Comparison of ENCODE assay signal across 20 cellular contexts in genomic region chr5:36161317-36161716, GRCh38. TPM values are rescaled to one million over a fixed set of nuclear protein-coding genes. Genes with fewer than 3 reads are reported as not detected.
DNase-seq lines count a peak whose midpoint lies in the region; ATAC-seq and TF ChIP-seq lines count a peak whose summit lies in the region.
"Had no signal": no experiment of that assay in that cellular context is flagged by ENCODE, and none has a peak within 500 bp of the region (broad histone marks: within the 10 kb centered on the region; RNA-seq: fewer than 3 reads in every experiment).

No MANE protein-coding gene starts in this region.

- ATAC-seq in SK-N-SH treated with all-trans-retinoic acid at 6 μM for 48 hours (no peak), memory B cell (ENCODE audit: low read depth) (no peak), GM18520 (IDR thresholded peaks at IDR 0.05; ENCODE audit: unreplicated experiment) (no peak)
- ATAC-seq: PC-3 had no signal

- no peak overlapping the region for H3K4me3 Mint-ChIP-seq in memory B cell
- H3K4me3 Mint-ChIP-seq in activated T-helper 2 cell treated with anti-CD3 and anti-CD28 coated beads, Interferon-gamma antibody, Interleukin-2, Interleukin-4, amounts not matched to agents 10 μg/mL and 5 μg/mL and 100 μg/mL, durations not matched to agents 14 hours and 24 hours and 36 hours (ENCODE audit: low read depth), result no peak overlapping the region
- H3K4me3 Mint-ChIP-seq: CD4-positive, CD25-positive, alpha-beta regulatory T cell had no signal

- CTCF ChIA-PET in SK-N-SH (lab: Yijun Ruan, JAX), result no interaction called here

- H3K9me3 ChIP-seq in SK-N-SH (no peaks in the 10 kb centered on the region), transverse colon (no peaks in the 10 kb centered on the region)

- H3K4me2 ChIP-seq in SK-N-SH (no peak overlapping the region), KMS-11 (peak overlapping the region; percentile 5; the same call in 1 of the 2 replicates)

- DNase-seq in SK-N-SH (no peak), epithelial cell of prostate (ENCODE audit: low read depth, low spot score) (no peak), memory B cell (ENCODE audit: low spot score in 2 of 2) (no peak), transverse colon (no peak)
- no peak for DNase-seq in activated T-helper 2 cell treated with anti-CD3 and anti-CD28 coated beads, Interferon-gamma antibody, Interleukin-2, Interleukin-4, amounts not matched to agents 10 μg/mL and 5 μg/mL and 100 μg/mL, durations not matched to agents 14 hours and 24 hours and 36 hours (ENCODE audit: low spot score)
- DNase-seq: AML-193, COR-L47, GDM1, KBM-7, NCI-H1417, NCI-H187 treated with DMSO at 0.1 percent for 48 hours, NCI-H2227 treated with DMSO at 0.1 percent for 48 hours, NCI-H526, PC-3, RPMI8226 had no signal

- TF ChIP-seq POLR2A in transverse colon (IDR thresholded peaks at IDR 0.05), result no peak

- H3K4me1 Mint-ChIP-seq in memory B cell, result peaks cover 14% of the 10 kb centered on the region
- H3K4me1 Mint-ChIP-seq in activated T-helper 2 cell treated with anti-CD3 and anti-CD28 coated beads, Interferon-gamma antibody, Interleukin-2, Interleukin-4, amounts not matched to agents 10 μg/mL and 5 μg/mL and 100 μg/mL, durations not matched to agents 14 hours and 24 hours and 36 hours (ENCODE audit: low read depth), result peaks cover 34% of the 10 kb centered on the region

- H3K36me3 Mint-ChIP-seq in memory B cell, result peaks cover 43% of the 10 kb centered on the region
- H3K36me3 Mint-ChIP-seq in activated T-helper 2 cell treated with anti-CD3 and anti-CD28 coated beads, Interferon-gamma antibody, Interleukin-2, Interleukin-4, amounts not matched to agents 10 μg/mL and 5 μg/mL and 100 μg/mL, durations not matched to agents 14 hours and 24 hours and 36 hours (ENCODE audit: low read depth), result peaks cover 80% of the 10 kb centered on the region

- H3F3A ChIP-seq in SK-N-SH (replicated peaks; ENCODE audit: insufficient read depth), result no peaks in the 10 kb centered on the region

- no peaks in the 10 kb centered on the region for H3K9me3 Mint-ChIP-seq in memory B cell
- H3K9me3 Mint-ChIP-seq in activated T-helper 2 cell treated with anti-CD3 and anti-CD28 coated beads, Interferon-gamma antibody, Interleukin-2, Interleukin-4, amounts not matched to agents 10 μg/mL and 5 μg/mL and 100 μg/mL, durations not matched to agents 14 hours and 24 hours and 36 hours, result no peaks in the 10 kb centered on the region
- H3K9me3 Mint-ChIP-seq: CD4-positive, CD25-positive, alpha-beta regulatory T cell had no signal

- in situ Hi-C loops in transverse colon (cut with MboI; ENCODE audit: low pct_ligation_motif_present in 1 of 4, low pct_unique_long_range_greater_than_20kb in 1 of 4, low sequenced_read_pairs in 3 of 4), result no loop called here

- no peaks in the 10 kb centered on the region for H3K9me2 ChIP-seq in SK-N-SH

- peak overlapping the region; percentile 70 for H3K27ac Mint-ChIP-seq in memory B cell
- no peak overlapping the region for H3K27ac Mint-ChIP-seq in activated T-helper 2 cell treated with anti-CD3 and anti-CD28 coated beads, Interferon-gamma antibody, Interleukin-2, Interleukin-4, amounts not matched to agents 10 μg/mL and 5 μg/mL and 100 μg/mL, durations not matched to agents 14 hours and 24 hours and 36 hours

- H3K27me3 Mint-ChIP-seq in memory B cell, result no peaks in the 10 kb centered on the region
- H3K27me3 Mint-ChIP-seq in activated T-helper 2 cell treated with anti-CD3 and anti-CD28 coated beads, Interferon-gamma antibody, Interleukin-2, Interleukin-4, amounts not matched to agents 10 μg/mL and 5 μg/mL and 100 μg/mL, durations not matched to agents 14 hours and 24 hours and 36 hours (ENCODE audit: low read depth), result no peaks in the 10 kb centered on the region
- H3K27me3 Mint-ChIP-seq: CD4-positive, CD25-positive, alpha-beta regulatory T cell had no signal

- peak overlapping the region in 1 of 2 experiments; percentile 40; a peak in 1 of 4 replicates for H3K27ac ChIP-seq in SK-N-SH (ENCODE audit: low read depth in 2 of 2, low read length in 1 of 2)
- peak overlapping the region; percentile 5; the same call in 1 of the 2 replicates for H3K27ac ChIP-seq in KMS-11
- peak overlapping the region; percentile 27 for H3K27ac ChIP-seq in epithelial cell of prostate
- no peak overlapping the region for H3K27ac ChIP-seq in transverse colon
- H3K27ac ChIP-seq: 22Rv1 had no signal

- H3K4me3 ChIP-seq in SK-N-SH (ENCODE audit: low read depth in 2 of 2, low read length in 1 of 2), result no peak overlapping the region
- H3K4me3 ChIP-seq in KMS-11 (IDR thresholded peaks at IDR 0.05; ENCODE audit: insufficient read depth, low read depth, low read length), result no peak overlapping the region
- no peak overlapping the region for H3K4me3 ChIP-seq in transverse colon

- no peak for TF ChIP-seq EP300 in SK-N-SH (IDR thresholded peaks at IDR 0.05; ENCODE audit: borderline replicate concordance in 1 of 2, low read depth in 1 of 2, low read length in 1 of 2)
- no peak for TF ChIP-seq EP300 in transverse colon (IDR thresholded peaks at IDR 0.05; ENCODE audit: low read depth)

- TF ChIP-seq CTCF in SK-N-SH (IDR thresholded peaks at IDR 0.05) (no peak), KMS-11 (conservative IDR thresholded peaks at IDR 0.05; ENCODE audit: low read depth, low read length) (no peak), transverse colon (IDR thresholded peaks at IDR 0.05) (no peak)

- H2AFZ ChIP-seq in SK-N-SH (ENCODE audit: low read depth), result no peak overlapping the region
- H2AFZ ChIP-seq in KMS-11 (ENCODE audit: low read depth), result no peak overlapping the region

- intact Hi-C loops in transverse colon (cut with DNase I; ENCODE audit: low total_unique reads), result no loop called here
- intact Hi-C loops in activated T-helper 2 cell treated with anti-CD3 and anti-CD28 coated beads, Interferon-gamma antibody, Interleukin-2, Interleukin-4, amounts not matched to agents 10 μg/mL and 5 μg/mL and 100 μg/mL, durations not matched to agents 14 hours and 24 hours and 36 hours (cut with micrococcal nuclease), result no loop called here

- no peak overlapping the region for H3K9ac ChIP-seq in SK-N-SH
- H3K9ac ChIP-seq in KMS-11, result no peak overlapping the region

- WGBS in SK-N-SH (ENCODE audit: low lambda C conversion rate), result 93% methylated on average over 3 of the region's 3 CpGs
- 89 to 100% methylated on average over 2 to 3 of the region's 3 CpGs for WGBS in transverse colon (ENCODE audit: low coverage in 1 of 2), 2 donors

- POLR2A ChIA-PET in SK-N-SH (lab: Yijun Ruan, JAX), result no interaction called here

- H3K4me1 ChIP-seq in SK-N-SH (ENCODE audit: control insufficient read depth in 1 of 2, insufficient read depth in 2 of 2, low read depth in 1 of 2, low read length in 1 of 2) (peaks cover 38 to 43% of the 10 kb centered on the region in 2 experiments), KMS-11 (ENCODE audit: low read depth, poor library complexity, severe bottlenecking) (peaks cover 100% of the 10 kb centered on the region), transverse colon (no peaks in the 10 kb centered on the region)

- H3K27me3 ChIP-seq in SK-N-SH (ENCODE audit: insufficient read depth) (no peaks in the 10 kb centered on the region), KMS-11 (ENCODE audit: insufficient read depth, low read depth) (no peaks in the 10 kb centered on the region), transverse colon (no peaks in the 10 kb centered on the region)

- H3K36me3 ChIP-seq in SK-N-SH (replicated peaks in 1 of 2; ENCODE audit: control insufficient read depth in 1 of 2, insufficient read depth in 2 of 2, low read length in 1 of 2) (peaks cover 42 to 81% of the 10 kb centered on the region in 2 experiments), KMS-11 (ENCODE audit: insufficient read depth) (peaks cover 12% of the 10 kb centered on the region; the same call in 1 of the 2 replicates), transverse colon (peaks cover 0 to 4% (median 0%) of the 10 kb centered on the region in 4 donors)

- peaks cover 40% of the 10 kb centered on the region for H3K79me2 ChIP-seq in SK-N-SH (ENCODE audit: insufficient read depth)
- peaks cover 76% of the 10 kb centered on the region; the same call in 1 of the 2 replicates for H3K79me2 ChIP-seq in KMS-11 (ENCODE audit: insufficient read depth, low read depth)

- no peak for TF ChIP-seq RAD21 in SK-N-SH (IDR thresholded peaks at IDR 0.05; ENCODE audit: low read length)

- H4K20me1 ChIP-seq in SK-N-SH (ENCODE audit: insufficient read depth) (no peaks in the 10 kb centered on the region), KMS-11 (ENCODE audit: insufficient read depth) (no peaks in the 10 kb centered on the region)

TF ChIP-seq in SK-N-SH treated with all-trans-retinoic acid at 6 μM for 48 hours, 23 proteins besides CTCF, POLR2A, EP300 and RAD21 (continues in another document):
- TF ChIP-seq ZNF70 (CRISPR knock-in tag; IDR thresholded peaks at IDR 0.05) (no peak), ARNTL (CRISPR knock-in tag; IDR thresholded peaks at IDR 0.05; ENCODE audit: borderline replicate concordance, low read depth) (no peak), ESRRG (CRISPR knock-in tag; IDR thresholded peaks at IDR 0.05) (no peak)

TF ChIP-seq in SK-N-SH, 30 proteins besides CTCF, POLR2A, EP300 and RAD21:
- TF ChIP-seq RFX5 (IDR thresholded peaks at IDR 0.05; ENCODE audit: low read length) (no peak), GATA2 (CRISPR knock-in tag; IDR thresholded peaks at IDR 0.05) (no peak), GABPA (IDR thresholded peaks at IDR 0.05; ENCODE audit: low read depth) (no peak)

RNA-seq across cellular contexts. Expression of gene SKP2, which starts 9.4 kb away (rescaled TPM):
- polyA plus RNA-seq in SK-N-SH (2012; rRNA removed), result 12.4 and 14.8 TPM in 2 replicates
- polyA plus RNA-seq in SK-N-SH (2012; cell fraction: cytosol; rRNA removed), result 17.1 and 18.9 TPM in 2 replicates
- 15.4 and 15.7 TPM in 2 replicates for polyA plus RNA-seq in SK-N-SH (2012; cell fraction: nucleus; rRNA removed)
- total RNA-seq in transverse colon, result 10 to 100 TPM in 2 of 4 donors, 1 to 10 TPM in 2; 1.1 to 12.4 (median 8.6) TPM
- 56.6 and 58.9 TPM in 2 replicates for total RNA-seq in activated T-helper 2 cell treated with anti-CD3 and anti-CD28 coated beads, Interferon-gamma antibody, Interleukin-2, Interleukin-4, amounts not matched to agents 10 μg/mL and 5 μg/mL and 100 μg/mL, durations not matched to agents 14 hours and 24 hours and 36 hours

RNA-seq across cellular contexts. Expression of gene LMBRD2, which starts 9.6 kb away (rescaled TPM):
- 1.6 and 2.2 TPM in 2 replicates for polyA plus RNA-seq in SK-N-SH (2012; rRNA removed)
- polyA plus RNA-seq in SK-N-SH (2012; cell fraction: cytosol; rRNA removed), result 2.4 and 2.9 TPM in 2 replicates
- polyA plus RNA-seq in SK-N-SH (2012; cell fraction: nucleus; rRNA removed), result 1.9 and 3.8 TPM in 2 replicates
- 10 to 100 TPM in 2 of 4 donors, 1 to 10 TPM in 2; 5.8 to 18.3 (median 11.3) TPM for total RNA-seq in transverse colon
- 9.3 and 11.6 TPM in 2 replicates for total RNA-seq in activated T-helper 2 cell treated with anti-CD3 and anti-CD28 coated beads, Interferon-gamma antibody, Interleukin-2, Interleukin-4, amounts not matched to agents 10 μg/mL and 5 μg/mL and 100 μg/mL, durations not matched to agents 14 hours and 24 hours and 36 hours

Comparison
In these comparisons a context has a peak if more than half of its experiments do, and no peak if none do; other contexts are left out.
1. H3K27ac ChIP-seq: peak in KMS-11 (single experiment) and epithelial cell of prostate (single experiment); none in transverse colon (0 of 4).